7 cellular contexts compared by ENCODE assay signal in the genomic region with DNA sequence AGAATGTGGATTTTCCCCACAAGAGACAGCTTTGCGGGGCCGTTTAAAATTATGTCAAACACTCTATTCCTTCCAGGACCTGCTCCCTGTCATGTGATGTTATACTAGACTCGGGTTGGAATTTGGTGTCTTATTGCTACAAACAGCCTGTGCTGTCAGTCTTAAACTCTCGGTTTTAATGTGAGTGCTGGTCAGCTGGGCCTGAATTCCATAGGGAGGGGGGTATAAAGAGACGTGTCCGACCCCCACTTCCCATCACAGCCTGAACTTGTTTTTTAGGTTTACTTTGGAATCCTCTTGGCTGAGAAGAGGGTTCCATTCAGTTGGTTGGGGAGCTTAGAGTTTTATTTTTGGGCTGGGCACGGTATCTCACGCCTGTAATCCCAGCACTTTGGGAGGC.
DNase-seq lines count a peak whose midpoint lies in the region; ATAC-seq and TF ChIP-seq lines count a peak whose summit lies in the region.
"Not testable (repeated sequence)": the region's sequence is repeated elsewhere in the genome, so short reads cannot be mapped to it uniquely, and the experiment has no call there.

No MANE protein-coding gene starts in this region.

- peaks cover 67% of the 10 kb centered on the region for H3K36me3 Mint-ChIP-seq in Calu3 (ENCODE audit: insufficient read depth, unreplicated experiment)
- not testable (repeated sequence) for H3K36me3 Mint-ChIP-seq in chondrocyte (ENCODE audit: low read depth); nephron (ENCODE audit: low read depth)

- not testable (repeated sequence) for DNase-seq in Calu3; chondrocyte (ENCODE audit: low spot score); heart left ventricle
- DNase-seq in SJCRH30 (peak; percentile 59 to 66), left kidney (ENCODE audit: low read depth, low spot score) (peak; percentile 75)

- not testable (repeated sequence) for H3K27me3 ChIP-seq in SJCRH30; heart left ventricle; skeletal muscle satellite cell (ENCODE audit: control insufficient read depth, insufficient read depth, low read length)

- WGBS in heart left ventricle, 4 donors: 52 to 72% (median 60%) methylated on average over 3 to 6 of the region's 8 CpGs

- not testable (repeated sequence) for TF ChIP-seq POLR2A in heart left ventricle (IDR thresholded peaks at IDR 0.05)

- not testable (repeated sequence) for H3K27me3 Mint-ChIP-seq in Calu3 (ENCODE audit: unreplicated experiment); chondrocyte (ENCODE audit: low read depth); nephron (ENCODE audit: low read depth)

- H3K27ac ChIP-seq in SJCRH30: not testable (repeated sequence)
- H3K27ac ChIP-seq in heart left ventricle: peak overlapping the region in 7 of 12 donors; percentile 79 to 91 (median 87)

- not testable (repeated sequence) for ATAC-seq in heart left ventricle

- H3K4me3 ChIP-seq in SJCRH30; heart left ventricle; skeletal muscle satellite cell (ENCODE audit: low read length): not testable (repeated sequence)

- not testable (repeated sequence) for H3K9me3 ChIP-seq in SJCRH30 (replicated peaks); heart left ventricle; skeletal muscle satellite cell (replicated peaks; ENCODE audit: low read length)

- H3K4me1 ChIP-seq in SJCRH30: peaks cover 10% of the 10 kb centered on the region
- H3K4me1 ChIP-seq in heart left ventricle: peaks cover 0 to 73% (median 29%) of the 10 kb centered on the region in 12 donors
- H3K4me1 ChIP-seq in skeletal muscle satellite cell (ENCODE audit: control insufficient read depth, insufficient read depth, low read length): peaks cover 42% of the 10 kb centered on the region

- H3K36me3 ChIP-seq in SJCRH30; heart left ventricle; skeletal muscle satellite cell (ENCODE audit: insufficient read depth, low read length): not testable (repeated sequence)

- H3K27ac Mint-ChIP-seq in Calu3 (ENCODE audit: unreplicated experiment) (peak overlapping the region; percentile 95), chondrocyte (ENCODE audit: unreplicated experiment) (peak overlapping the region; percentile 96), nephron (peak overlapping the region; percentile 82 to 97 (median 92))

- H3K4me1 Mint-ChIP-seq in Calu3 (ENCODE audit: low read depth, unreplicated experiment) (peaks cover 54% of the 10 kb centered on the region), chondrocyte (ENCODE audit: low read depth) (peaks cover 54% of the 10 kb centered on the region), nephron (peaks cover 46% of the 10 kb centered on the region)

- not testable (repeated sequence) for H3K9me3 Mint-ChIP-seq in Calu3 (ENCODE audit: low read depth, unreplicated experiment); chondrocyte (ENCODE audit: low read depth); nephron

- not testable (repeated sequence) for TF ChIP-seq CTCF in Calu3 (IDR thresholded peaks at IDR 0.05; ENCODE audit: unreplicated experiment); chondrocyte (IDR thresholded peaks at IDR 0.05); heart left ventricle (IDR thresholded peaks at IDR 0.05); nephron (IDR thresholded peaks at IDR 0.05; ENCODE audit: unreplicated experiment in 3 of 3)

- peak overlapping the region; percentile 73 for H3K4me3 Mint-ChIP-seq in Calu3 (ENCODE audit: low read depth, unreplicated experiment)
- not testable (repeated sequence) for H3K4me3 Mint-ChIP-seq in chondrocyte (ENCODE audit: unreplicated experiment); nephron

- H3K9ac ChIP-seq in skeletal muscle satellite cell (ENCODE audit: low read depth, low read length): peak overlapping the region; percentile 76

- BruUV-seq in Calu3 (replicated peaks; lab: Mats Ljungman, UMichigan): not testable (repeated sequence)

- intact Hi-C loops in Calu3 (cut with micrococcal nuclease; ENCODE audit: unreplicated experiment); heart left ventricle (cut with DNase I): not testable (repeated sequence)

- not testable (repeated sequence) for H3K4me2 ChIP-seq in skeletal muscle satellite cell (ENCODE audit: low read length)

- CTCF ChIA-PET in Calu3 (lab: Charles Lee): not testable (repeated sequence)
